ENCODE assay signal across 8 cellular contexts in the genomic region with DNA sequence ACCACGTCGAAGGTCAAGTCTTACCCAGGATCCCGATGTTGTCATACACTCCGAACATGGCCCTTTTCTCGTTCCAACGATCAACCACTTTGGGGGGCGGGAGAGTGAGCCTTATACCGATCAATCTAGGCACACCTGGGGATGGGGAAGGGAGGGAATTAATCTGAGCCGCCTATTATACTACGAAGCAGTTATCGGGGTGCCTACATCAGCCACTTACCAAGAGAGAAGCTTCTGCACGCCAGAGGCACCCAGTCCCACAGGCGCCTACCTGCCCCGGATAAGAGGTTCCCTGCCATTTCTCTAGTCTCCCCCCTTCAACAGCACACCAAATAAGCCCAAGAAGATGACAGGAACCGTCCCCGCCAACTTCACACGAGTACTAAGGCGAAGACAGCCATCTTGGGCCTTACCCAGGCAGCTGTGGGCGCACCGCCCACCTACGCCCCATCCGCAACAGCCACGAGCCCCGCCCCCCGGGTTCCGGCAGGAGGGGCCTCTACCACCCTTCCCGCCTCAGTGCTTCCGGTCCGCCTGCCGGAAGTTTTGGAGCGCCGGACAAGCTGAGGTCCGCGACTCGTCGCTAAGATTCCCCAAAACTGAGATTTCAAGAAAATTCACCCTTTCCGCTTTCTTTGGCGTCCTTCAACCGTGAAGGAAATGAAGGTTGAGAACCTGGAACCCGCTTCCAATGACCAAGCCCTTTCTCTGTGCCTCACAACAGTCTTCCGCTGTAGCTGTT. TPM values are rescaled to one million over a fixed set of nuclear protein-coding genes. Genes with fewer than 3 reads are reported as not detected.
DNase-seq lines count a peak whose midpoint lies in the region; ATAC-seq and TF ChIP-seq lines count a peak whose summit lies in the region.

TSS of gene MRPL51 (minus strand) at position 425 of the 742 bp plus-strand sequence. CDS start at position 299, 126 bp downstream.

- no peaks in the 10 kb centered on the region for H3K9me3 ChIP-seq in upper lobe of left lung

- 0 to 1% methylated on average over 37 to 41 of the region's 41 CpGs for WGBS in upper lobe of left lung, 2 donors

- H3K27me3 Mint-ChIP-seq in T-helper 1 cell treated with Interleukin-12 subunit alpha and Interleukin-12 subunit beta and Interleukin-4 antibody, amounts not matched to agents 30 μg/mL and 1 μg/mL, for 36 hours (ENCODE audit: low read depth), result no peaks in the 10 kb centered on the region

- H3K4me3 Mint-ChIP-seq in T-helper 1 cell treated with Interleukin-12 subunit alpha and Interleukin-12 subunit beta and Interleukin-4 antibody, amounts not matched to agents 30 μg/mL and 1 μg/mL, for 36 hours, result peak within 1 kb of the TSS; percentile 96

- peak within 1 kb of the TSS; percentile 94 to 99 (median 96) for H3K27ac ChIP-seq in upper lobe of left lung

- in situ Hi-C loops in GM13977 (cut with MboI; ENCODE audit: low pct_unique_long_range_greater_than_20kb, low sequenced_read_pairs, unreplicated experiment), result no loop called here

- no peak for TF ChIP-seq EP300 in upper lobe of left lung (IDR thresholded peaks at IDR 0.05)

- peaks cover 21% of the 10 kb centered on the region for H3K36me3 Mint-ChIP-seq in T-helper 1 cell treated with Interleukin-12 subunit alpha and Interleukin-12 subunit beta and Interleukin-4 antibody, amounts not matched to agents 30 μg/mL and 1 μg/mL, for 36 hours (ENCODE audit: low read depth)

- peaks cover 0 to 29% (median 6%) of the 10 kb centered on the region in 4 donors for H3K36me3 ChIP-seq in upper lobe of left lung

- peak within 1 kb of the TSS; percentile 83 to 92 (median 88) for H3K4me3 ChIP-seq in upper lobe of left lung

- no peaks in the 10 kb centered on the region for H3K9me3 Mint-ChIP-seq in T-helper 1 cell treated with Interleukin-12 subunit alpha and Interleukin-12 subunit beta and Interleukin-4 antibody, amounts not matched to agents 30 μg/mL and 1 μg/mL, for 36 hours

- no peak for TF ChIP-seq CTCF in GM13977 (IDR thresholded peaks at IDR 0.05; ENCODE audit: extremely low read depth, insufficient read depth, missing control alignments)
- TF ChIP-seq CTCF in upper lobe of left lung (IDR thresholded peaks at IDR 0.05), result no peak

- peaks cover 18 to 26% (median 21%) of the 10 kb centered on the region in 4 donors for H3K4me1 ChIP-seq in upper lobe of left lung

- DNase-seq in GM13977 (ENCODE audit: low spot score) (peak; percentile 90), NCI-H1694 treated with DMSO at 0.1 percent for 48 hours (lab: John Stamatoyannopoulos, UW) (peak; percentile 96), amniotic stem cell (lab: John Stamatoyannopoulos, UW) (peak; percentile 96), left cardiac atrium (peak; percentile 97), posterior vena cava (ENCODE audit: low spot score) (peak; percentile 99), upper lobe of left lung (peak; percentile 98)

- intact Hi-C loops in left cardiac atrium (cut with DNase I) (loop anchor here in 1 of 2 donors (5.0 kb wide), 1 partner anchor 39 kb away; the partner anchor contains the start of gene GAPDH), posterior vena cava (cut with DNase I) (no loop called here)

- TF ChIP-seq POLR2A in upper lobe of left lung (IDR thresholded peaks at IDR 0.05), result peak; percentile 37 to 87 (median 67)

- peaks cover 34% of the 10 kb centered on the region for H3K4me1 Mint-ChIP-seq in T-helper 1 cell treated with Interleukin-12 subunit alpha and Interleukin-12 subunit beta and Interleukin-4 antibody, amounts not matched to agents 30 μg/mL and 1 μg/mL, for 36 hours (ENCODE audit: low read depth)

- peak within 1 kb of the TSS; percentile 99 for H3K27ac Mint-ChIP-seq in T-helper 1 cell treated with Interleukin-12 subunit alpha and Interleukin-12 subunit beta and Interleukin-4 antibody, amounts not matched to agents 30 μg/mL and 1 μg/mL, for 36 hours

- peak; percentile 57 for ATAC-seq in HG02884 (IDR thresholded peaks at IDR 0.05; ENCODE audit: unreplicated experiment)
- peak; percentile 98 for ATAC-seq in left cardiac atrium
- ATAC-seq in upper lobe of left lung (ENCODE audit: low FRiP score in 2 of 2), result peak; percentile 97 to 99

- no peaks in the 10 kb centered on the region for H3K27me3 ChIP-seq in upper lobe of left lung

RNA-seq across cellular contexts. Expression of gene MRPL51, which starts in this region (rescaled TPM):
- 100 to 1,000 TPM; 202 to 203 TPM for total RNA-seq in left cardiac atrium
- 100 to 1,000 TPM in 1 of 2 donors, 10 to 100 TPM in 1; 90.1 to 102 TPM for total RNA-seq in posterior vena cava
- total RNA-seq in upper lobe of left lung, result 100 to 1,000 TPM in 2 of 6 donors, 10 to 100 TPM in 4; 40.1 to 125 (median 67.2) TPM

Comparison
In these comparisons a context has a peak if more than half of its experiments do, and no peak if none do; other contexts are left out.
1. Peak in every context shown above with its lines: DNase-seq, ATAC-seq, H3K4me3 ChIP-seq and H3K27ac ChIP-seq.